ENCODE assay signal across 14 cellular contexts in the genomic region with DNA sequence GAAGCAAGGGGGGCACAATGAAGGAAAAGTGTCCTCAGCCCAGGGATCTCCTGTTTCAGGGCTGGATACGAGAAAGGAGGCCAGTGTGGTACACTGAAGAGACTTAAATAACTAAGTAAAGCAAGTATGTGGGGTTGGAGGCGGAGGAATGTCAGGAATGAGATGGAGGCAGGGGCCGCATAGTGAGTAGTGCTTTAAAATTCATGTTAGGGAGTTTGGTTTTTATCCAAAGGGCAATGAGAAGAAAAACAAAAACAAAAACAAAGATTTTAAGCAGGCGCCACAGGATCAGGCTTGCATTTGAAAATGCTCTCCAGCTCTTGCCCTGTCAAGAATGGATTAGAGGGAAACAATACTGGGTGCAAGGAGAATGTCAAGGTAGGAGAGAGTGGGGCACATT.
DNase-seq lines count a peak whose midpoint lies in the region; ATAC-seq and TF ChIP-seq lines count a peak whose summit lies in the region.
"Had no signal": no experiment of that assay in that cellular context is flagged by ENCODE, and none has a peak within 500 bp of the region (broad histone marks: within the 10 kb centered on the region; RNA-seq: fewer than 3 reads in every experiment).

No MANE protein-coding gene starts in this region.

- TF ChIP-seq CTCF in cardiac muscle cell (IDR thresholded peaks at IDR 0.05; ENCODE audit: low read depth, low read length) (no peak), brain microvascular endothelial cell (IDR thresholded peaks at IDR 0.05; ENCODE audit: low read depth, low read length, missing control alignments) (no peak), uterus (IDR thresholded peaks at IDR 0.05) (no peak)

- no peak overlapping the region for H3K18ac ChIP-seq in mesenchymal stem cell (ENCODE audit: low read depth in 1 of 2, low read length in 2 of 2)

- H3K27me3 ChIP-seq in cardiac muscle cell = peaks cover 14% of the 10 kb centered on the region
- H3K27me3 ChIP-seq in brain microvascular endothelial cell (replicated peaks) = no peaks in the 10 kb centered on the region
- H3K27me3 ChIP-seq in mesenchymal stem cell (ENCODE audit: control insufficient read depth in 1 of 2, insufficient read depth in 1 of 2, low read length in 2 of 2) = no peaks in the 10 kb centered on the region
- no peaks in the 10 kb centered on the region for H3K27me3 ChIP-seq in uterus

- no peak overlapping the region for H4K91ac ChIP-seq in mesenchymal stem cell (ENCODE audit: low read length)

- H3K9me3 ChIP-seq in cardiac muscle cell (ENCODE audit: low read depth) = no peaks in the 10 kb centered on the region
- H3K9me3 ChIP-seq in mesenchymal stem cell (ENCODE audit: control insufficient read depth, low read length) = no peaks in the 10 kb centered on the region
- no peaks in the 10 kb centered on the region for H3K9me3 ChIP-seq in uterus

- H3K79me1 ChIP-seq in mesenchymal stem cell (replicated peaks; ENCODE audit: low read length, poor library complexity, severe bottlenecking) = no peaks in the 10 kb centered on the region

- H2BK12ac ChIP-seq in mesenchymal stem cell (ENCODE audit: low read length in 2 of 2) = no peak overlapping the region

- in situ Hi-C loops in brain microvascular endothelial cell (cut with HindIII; ENCODE audit: low pct_ligation_motif_present, low sequenced_read_pairs) = no loop called here

- H3K36me3 ChIP-seq in cardiac muscle cell (no peaks in the 10 kb centered on the region), brain microvascular endothelial cell (replicated peaks) (no peaks in the 10 kb centered on the region), mesenchymal stem cell (ENCODE audit: control insufficient read depth in 1 of 2, insufficient read depth in 2 of 2, low read depth in 1 of 2, low read length in 2 of 2) (peaks cover 0 to 14% of the 10 kb centered on the region in 2 experiments), uterus (no peaks in the 10 kb centered on the region)

- no peak overlapping the region for H2BK5ac ChIP-seq in mesenchymal stem cell (ENCODE audit: low read depth, low read length, poor library complexity, severe bottlenecking)

- no peak overlapping the region for H2AK5ac ChIP-seq in mesenchymal stem cell (ENCODE audit: low read length, severe bottlenecking)

- H3K27ac ChIP-seq in cardiac muscle cell = no peak overlapping the region
- no peak overlapping the region for H3K27ac ChIP-seq in brain microvascular endothelial cell
- H3K27ac ChIP-seq in mesenchymal stem cell (ENCODE audit: low read length, poor library complexity, severe bottlenecking) = peak overlapping the region; percentile 72
- H3K27ac ChIP-seq in uterus = peak overlapping the region; percentile 74 to 89

- H4K8ac ChIP-seq in mesenchymal stem cell (ENCODE audit: low read length) = no peak overlapping the region

- DNase-seq in cardiac muscle cell (ENCODE audit: low read depth in 1 of 2, low spot score in 1 of 2) = peak; percentile 33
- no peak for DNase-seq in Right ventricle myocardium inferior (ENCODE audit: missing footprints)
- peak; percentile 59 for DNase-seq in brain microvascular endothelial cell
- no peak for DNase-seq in mesenchymal stem cell
- DNase-seq in uterus = no peak
- no peak for DNase-seq in activated CD4-positive, CD25-positive, alpha-beta regulatory T cell (lab: John Stamatoyannopoulos, UW)
- DNase-seq in activated CD8-positive, alpha-beta memory T cell treated with anti-CD3 and anti-CD28 coated beads, Interleukin-2, amount 50 U/mL, for 48 hours = no peak
- DNase-seq in mesenteric fat pad (ENCODE audit: low spot score) = no peak
- DNase-seq: activated CD4-positive, CD25-positive, alpha-beta regulatory T cell treated with anti-CD3 and anti-CD28 coated beads, Interleukin-2, amount 50 U/mL, for 72 hours; activated gamma-delta T cell; CD4-positive, CD25-positive, alpha-beta regulatory T cell; naive thymus-derived CD8-positive, alpha-beta T cell; SHP77 treated with DMSO at 0.1 percent for 48 hours; stimulated activated naive CD4-positive, alpha-beta T cell had no signal

- H3K4me1 ChIP-seq in cardiac muscle cell (ENCODE audit: low read depth) = peaks cover 3% of the 10 kb centered on the region
- peaks cover 6% of the 10 kb centered on the region for H3K4me1 ChIP-seq in mesenchymal stem cell (ENCODE audit: control insufficient read depth, insufficient read depth, low read depth, low read length)
- H3K4me1 ChIP-seq in uterus = peaks cover 16 to 21% of the 10 kb centered on the region in 2 donors

- H3K9ac ChIP-seq in mesenchymal stem cell (ENCODE audit: low read length) = no peak overlapping the region

- no peak overlapping the region for H3K23ac ChIP-seq in mesenchymal stem cell (ENCODE audit: low read length in 2 of 2)

- intact Hi-C loops in Right ventricle myocardium inferior (cut with DNase I) = no loop called here
- intact Hi-C loops in uterus (cut with DNase I; ENCODE audit: low total_unique reads) = no loop called here

- H2AFZ ChIP-seq in mesenchymal stem cell (ENCODE audit: low read depth, low read length) = no peak overlapping the region

- H3K4me2 ChIP-seq in mesenchymal stem cell (ENCODE audit: low read length, poor library complexity, severe bottlenecking) = no peak overlapping the region

- ATAC-seq in Right ventricle myocardium inferior = no peak
- ATAC-seq: naive thymus-derived CD8-positive, alpha-beta T cell had no signal

- H3K4me3 ChIP-seq in cardiac muscle cell (no peak overlapping the region), brain microvascular endothelial cell (ENCODE audit: low read depth, low read length) (no peak overlapping the region), mesenchymal stem cell (ENCODE audit: insufficient read depth in 1 of 2, low read depth in 1 of 2, low read length in 2 of 2) (no peak overlapping the region), uterus (no peak overlapping the region)

- H2BK120ac ChIP-seq in mesenchymal stem cell (ENCODE audit: low read depth, low read length) = no peak overlapping the region

- no peak overlapping the region for H3K4ac ChIP-seq in mesenchymal stem cell (ENCODE audit: low read depth in 1 of 2, low read length in 2 of 2)

- TF ChIP-seq POLR2A in uterus (IDR thresholded peaks at IDR 0.05) = no peak

- WGBS in mesenchymal stem cell = 61% methylated on average over 4 of the region's 4 CpGs

- no peak overlapping the region for H2BK15ac ChIP-seq in mesenchymal stem cell (ENCODE audit: low read depth, poor library complexity, severe bottlenecking)

- no peak overlapping the region for H3K14ac ChIP-seq in mesenchymal stem cell (ENCODE audit: low read length in 2 of 2)

Comparison
In these comparisons a context has a peak if more than half of its experiments do, and no peak if none do; other contexts are left out.
1. DNase-seq: peak in cardiac muscle cell (2 of 2) and brain microvascular endothelial cell (single experiment); none in Right ventricle myocardium inferior (single experiment), mesenchymal stem cell (single experiment), uterus (0 of 2), activated CD4-positive, CD25-positive, alpha-beta regulatory T cell (0 of 4), activated CD8-positive, alpha-beta memory T cell treated with anti-CD3 and anti-CD28 coated beads, Interleukin-2, amount 50 U/mL, for 48 hours (single experiment) and mesenteric fat pad (single experiment).
2. H3K27ac ChIP-seq: peak in mesenchymal stem cell (single experiment) and uterus (2 of 2); none in cardiac muscle cell (single experiment) and brain microvascular endothelial cell (single experiment).